ENCODE assay signal across 8 cellular contexts in the genomic region with DNA sequence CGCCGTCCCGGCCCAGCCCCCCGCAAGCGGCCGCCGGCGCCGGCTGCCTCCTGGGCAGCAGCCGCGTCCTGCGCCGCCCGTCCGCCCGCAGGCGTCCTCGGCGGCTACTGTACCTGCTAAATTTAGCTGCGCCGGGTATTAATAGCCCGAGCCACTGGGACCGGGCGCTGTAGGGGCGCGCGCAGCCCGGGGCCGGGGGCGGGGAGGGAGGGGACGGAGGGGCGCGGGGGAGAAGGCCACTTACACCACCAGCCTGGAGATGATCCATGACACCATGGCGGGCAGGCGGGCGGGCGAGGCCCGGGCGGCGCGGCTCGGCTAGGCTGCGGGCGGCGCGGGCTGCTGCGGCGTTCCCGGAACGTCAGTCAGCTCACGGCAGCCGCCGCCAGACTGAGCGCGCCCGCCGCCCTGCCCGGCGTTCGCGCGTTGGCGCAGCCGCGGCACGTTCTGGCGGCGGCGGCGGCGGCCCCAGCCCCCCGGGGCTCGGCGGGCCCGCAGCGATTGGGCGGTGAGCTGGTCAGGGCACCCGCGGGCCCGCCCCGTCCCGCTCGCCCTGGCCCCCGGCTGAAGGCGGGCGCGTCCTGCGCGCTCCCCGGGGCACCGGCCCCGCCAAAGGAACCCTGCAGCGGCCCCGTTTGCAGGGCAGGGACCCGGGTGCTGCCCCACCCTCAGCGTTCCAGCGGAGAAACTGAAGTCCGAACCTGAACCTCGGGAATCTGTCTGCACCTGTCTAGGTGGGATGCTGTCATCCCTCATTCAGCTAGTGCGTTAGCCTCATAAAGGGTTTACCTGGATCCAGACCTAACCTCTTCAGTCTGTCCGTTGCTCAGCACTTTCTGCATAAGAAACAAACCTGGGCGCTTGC. TPM values are rescaled to one million over a fixed set of nuclear protein-coding genes. Genes with fewer than 3 reads are reported as not detected.
A peak's percentile ranks its signal among the peaks of the same experiment; 100 is the strongest.
DNase-seq lines count a peak whose midpoint lies in the region; ATAC-seq and TF ChIP-seq lines count a peak whose summit lies in the region.

A gene with protein sequence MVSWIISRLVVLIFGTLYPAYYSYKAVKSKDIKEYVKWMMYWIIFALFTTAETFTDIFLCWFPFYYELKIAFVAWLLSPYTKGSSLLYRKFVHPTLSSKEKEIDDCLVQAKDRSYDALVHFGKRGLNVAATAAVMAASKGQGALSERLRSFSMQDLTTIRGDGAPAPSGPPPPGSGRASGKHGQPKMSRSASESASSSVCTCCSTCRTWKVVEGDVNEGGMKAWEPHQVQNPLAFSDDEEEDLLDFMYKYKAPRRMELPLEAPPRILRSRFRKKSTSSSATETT (minus strand): TSS at position 392 of the 865 bp plus-strand sequence. CDS start 116 bp downstream, at position 276.

- 6% methylated on average over 4 of the region's 102 CpGs for WGBS in SK-N-SH (ENCODE audit: low lambda C conversion rate)
- WGBS in testis, 2 donors, result 4 to 14% methylated on average over 3 to 8 of the region's 102 CpGs

- CTCF ChIA-PET in SK-N-SH (lab: Yijun Ruan, JAX), result interaction anchor here (1.0 to 2.7 kb wide), 4 partner anchors 16 to 116 kb away, joined by 3 to 13 read pairs (median 4); no protein-coding TSS in a partner anchor

- no peaks in the 10 kb centered on the region for H4K20me1 ChIP-seq in SK-N-SH (ENCODE audit: insufficient read depth)

- DNase-seq in AG08395 (ENCODE audit: low spot score) (peak; percentile 26), SK-N-SH (peak; percentile 87), dorsolateral prefrontal cortex (peak in 4 of 10 donors; percentile 25 to 59 (median 52)), lung microvascular endothelial cell (ENCODE audit: low read depth in 2 of 2) (peak in 1 of 2 donors; percentile 54), testis (peak; percentile 50), amniotic stem cell (lab: John Stamatoyannopoulos, UW) (no peak)

- H3K79me2 ChIP-seq in SK-N-SH (ENCODE audit: insufficient read depth), result no peaks in the 10 kb centered on the region

- no peak within 1 kb of the TSS for H2AFZ ChIP-seq in SK-N-SH (ENCODE audit: low read depth)

- H3K27ac ChIP-seq in SK-N-SH (ENCODE audit: low read depth in 2 of 2, low read length in 1 of 2) (no peak within 1 kb of the TSS), dorsolateral prefrontal cortex (peak within 1 kb of the TSS in 49 of 59 donors; percentile 28 to 86 (median 69)), testis (peak within 1 kb of the TSS; percentile 64 to 74)

- peaks cover 0 to 13% of the 10 kb centered on the region in 2 experiments; a peak in 1 of 4 replicates for H3K4me1 ChIP-seq in SK-N-SH (ENCODE audit: control insufficient read depth in 1 of 2, insufficient read depth in 2 of 2, low read depth in 1 of 2, low read length in 1 of 2)
- peaks cover 28% of the 10 kb centered on the region for H3K4me1 ChIP-seq in testis

- TF ChIP-seq CTCF in SK-N-SH (IDR thresholded peaks at IDR 0.05) (no peak), dorsolateral prefrontal cortex (IDR thresholded peaks at IDR 0.05 in 54 of 56, conservative IDR thresholded peaks at IDR 0.05 in 2 of 56; ENCODE audit: low read depth in 1 of 56, partially characterized antibody in 56 of 56) (no peak), testis (IDR thresholded peaks at IDR 0.05) (no peak)

- H3K9me2 ChIP-seq in SK-N-SH, result no peaks in the 10 kb centered on the region

- peak within 1 kb of the TSS; percentile 37; the same call in 1 of the 2 replicates for H3K4me2 ChIP-seq in SK-N-SH

- no peak for TF ChIP-seq EP300 in SK-N-SH (IDR thresholded peaks at IDR 0.05; ENCODE audit: borderline replicate concordance in 1 of 2, low read depth in 1 of 2, low read length in 1 of 2)

- H3K4me3 ChIP-seq in SK-N-SH (ENCODE audit: low read depth in 2 of 2, low read length in 1 of 2) (peak within 1 kb of the TSS; percentile 19 to 46; a peak in 3 of 4 replicates), dorsolateral prefrontal cortex (peak within 1 kb of the TSS; percentile 49 to 81 (median 66)), testis (peak within 1 kb of the TSS; percentile 61 to 77)

- no peak for TF ChIP-seq POLR2A in testis (IDR thresholded peaks at IDR 0.05)

- TF ChIP-seq RAD21 in SK-N-SH (IDR thresholded peaks at IDR 0.05; ENCODE audit: low read length), result no peak

- intact Hi-C loops in dorsolateral prefrontal cortex (cut with DNase I), result no loop called here
- intact Hi-C loops in testis (cut with DNase I; ENCODE audit: low total_unique reads), result no loop called here

- H3K36me3 ChIP-seq in SK-N-SH (replicated peaks in 1 of 2; ENCODE audit: control insufficient read depth in 1 of 2, insufficient read depth in 2 of 2, low read length in 1 of 2), result no peaks in the 10 kb centered on the region
- H3K36me3 ChIP-seq in testis (ENCODE audit: low read depth, missing control alignments), result no peaks in the 10 kb centered on the region

- H3K27me3 ChIP-seq in SK-N-SH (ENCODE audit: insufficient read depth) (peaks cover 32% of the 10 kb centered on the region), dorsolateral prefrontal cortex (peaks cover 0 to 13% (median 0%) of the 10 kb centered on the region in 45 donors), testis (no peaks in the 10 kb centered on the region)

- ATAC-seq in GM18511 (IDR thresholded peaks at IDR 0.05; ENCODE audit: unreplicated experiment) (peak; percentile 52), HG02588 (IDR thresholded peaks at IDR 0.05; ENCODE audit: unreplicated experiment) (no peak)

- H3F3A ChIP-seq in SK-N-SH (replicated peaks; ENCODE audit: insufficient read depth), result no peaks in the 10 kb centered on the region

- no peak within 1 kb of the TSS for H3K9ac ChIP-seq in SK-N-SH

- no peaks in the 10 kb centered on the region for H3K9me3 ChIP-seq in SK-N-SH
- H3K9me3 ChIP-seq in testis, result no peaks in the 10 kb centered on the region

- POLR2A ChIA-PET in SK-N-SH (lab: Yijun Ruan, JAX), result interaction anchor here (1.0 kb wide), 1 partner anchor 20 kb away, joined by 3 read pairs; no protein-coding TSS in a partner anchor

TF ChIP-seq in SK-N-SH, 30 proteins besides CTCF, POLR2A, EP300 and RAD21:
- no peak for TF ChIP-seq RCOR1 (IDR thresholded peaks at IDR 0.05; ENCODE audit: low read length)
- TF ChIP-seq FOXJ3 (CRISPR knock-in tag; IDR thresholded peaks at IDR 0.05), result no peak
- TF ChIP-seq NRF1 (IDR thresholded peaks at IDR 0.05; ENCODE audit: low read depth, low read length), result no peak
- TF ChIP-seq SIN3A (IDR thresholded peaks at IDR 0.05; ENCODE audit: borderline replicate concordance, low read depth, low read length), result no peak
- no peak for TF ChIP-seq JUND (IDR thresholded peaks at IDR 0.05)
- no peak for TF ChIP-seq MEF2A (IDR thresholded peaks at IDR 0.05; ENCODE audit: borderline replicate concordance, low read depth)
- TF ChIP-seq FOXM1 (IDR thresholded peaks at IDR 0.05; ENCODE audit: low read depth), result no peak
- no peak for TF ChIP-seq TCF12 (IDR thresholded peaks at IDR 0.05)
- TF ChIP-seq, protein P1, sequence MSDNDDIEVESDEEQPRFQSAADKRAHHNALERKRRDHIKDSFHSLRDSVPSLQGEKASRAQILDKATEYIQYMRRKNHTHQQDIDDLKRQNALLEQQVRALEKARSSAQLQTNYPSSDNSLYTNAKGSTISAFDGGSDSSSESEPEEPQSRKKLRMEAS (IDR thresholded peaks at IDR 0.05; ENCODE audit: low read depth), result no peak
- TF ChIP-seq TEAD4 (IDR thresholded peaks at IDR 0.05; ENCODE audit: borderline replicate concordance, insufficient read depth), result no peak
- TF ChIP-seq, protein P2, sequence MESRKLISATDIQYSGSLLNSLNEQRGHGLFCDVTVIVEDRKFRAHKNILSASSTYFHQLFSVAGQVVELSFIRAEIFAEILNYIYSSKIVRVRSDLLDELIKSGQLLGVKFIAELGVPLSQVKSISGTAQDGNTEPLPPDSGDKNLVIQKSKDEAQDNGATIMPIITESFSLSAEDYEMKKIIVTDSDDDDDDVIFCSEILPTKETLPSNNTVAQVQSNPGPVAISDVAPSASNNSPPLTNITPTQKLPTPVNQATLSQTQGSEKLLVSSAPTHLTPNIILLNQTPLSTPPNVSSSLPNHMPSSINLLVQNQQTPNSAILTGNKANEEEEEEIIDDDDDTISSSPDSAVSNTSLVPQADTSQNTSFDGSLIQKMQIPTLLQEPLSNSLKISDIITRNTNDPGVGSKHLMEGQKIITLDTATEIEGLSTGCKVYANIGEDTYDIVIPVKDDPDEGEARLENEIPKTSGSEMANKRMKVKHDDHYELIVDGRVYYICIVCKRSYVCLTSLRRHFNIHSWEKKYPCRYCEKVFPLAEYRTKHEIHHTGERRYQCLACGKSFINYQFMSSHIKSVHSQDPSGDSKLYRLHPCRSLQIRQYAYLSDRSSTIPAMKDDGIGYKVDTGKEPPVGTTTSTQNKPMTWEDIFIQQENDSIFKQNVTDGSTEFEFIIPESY (IDR thresholded peaks at IDR 0.05; ENCODE audit: borderline replicate concordance, low read depth), result no peak
- TF ChIP-seq, protein P3, sequence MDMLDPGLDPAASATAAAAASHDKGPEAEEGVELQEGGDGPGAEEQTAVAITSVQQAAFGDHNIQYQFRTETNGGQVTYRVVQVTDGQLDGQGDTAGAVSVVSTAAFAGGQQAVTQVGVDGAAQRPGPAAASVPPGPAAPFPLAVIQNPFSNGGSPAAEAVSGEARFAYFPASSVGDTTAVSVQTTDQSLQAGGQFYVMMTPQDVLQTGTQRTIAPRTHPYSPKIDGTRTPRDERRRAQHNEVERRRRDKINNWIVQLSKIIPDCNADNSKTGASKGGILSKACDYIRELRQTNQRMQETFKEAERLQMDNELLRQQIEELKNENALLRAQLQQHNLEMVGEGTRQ (IDR thresholded peaks at IDR 0.05; ENCODE audit: borderline replicate concordance, low read depth, low read length), result no peak
- TF ChIP-seq GATA2 (CRISPR knock-in tag; IDR thresholded peaks at IDR 0.05), result no peak
- no peak for TF ChIP-seq FOSL2 (IDR thresholded peaks at IDR 0.05; ENCODE audit: borderline replicate concordance, low read depth)
TF ChIP-seq in SK-N-SH: peak in this region for 0.

RNA-seq across cellular contexts. Expression of the gene that starts here (rescaled TPM):
- polyA plus RNA-seq in SK-N-SH (2012; rRNA removed), result 0.13 TPM in 2 replicates
- polyA plus RNA-seq in SK-N-SH (2012; cell fraction: cytosol; rRNA removed), result 0.10 and 0.17 TPM in 2 replicates
- polyA plus RNA-seq in SK-N-SH (2012; cell fraction: nucleus; rRNA removed), result 0.11 TPM in 1 of 2 replicates, not detected in the other
- total RNA-seq in dorsolateral prefrontal cortex, result 10 to 100 TPM; 24.2 to 90.3 (median 63.8) TPM
- 4.8 and 14.5 TPM in 2 replicates for total RNA-seq in lung microvascular endothelial cell
- total RNA-seq in testis, result 100 to 1,000 TPM; 241 to 342 TPM
- 112 TPM for polyA plus RNA-seq in testis (ENCODE audit: insufficient read depth, low read depth, low replicate concordance)

Comparison
In these comparisons a context has a peak if more than half of its experiments do, and no peak if none do; other contexts are left out.
1. RNA of the gene that starts here (polyA plus RNA-seq): 112 TPM in testis (single experiment); 0.10 to 0.17 TPM in SK-N-SH; every median in the first group is over 10 times any median in the second.
2. Peak in DNase-seq, H3K4me3 ChIP-seq and H3K4me2 ChIP-seq in SK-N-SH; RNA of the gene not detected or under 1 TPM.
3. H3K27ac ChIP-seq: peak in dorsolateral prefrontal cortex (49 of 59) and testis (2 of 2); none in SK-N-SH (0 of 2).
4. Peak in every context shown above with its lines, with median percentiles within 50 percentile points of each other: H3K4me3 ChIP-seq.